Comparison of ENCODE assay signal across 8 cellular contexts in genomic region chr2:233082222-233082933, GRCh38. TPM values are rescaled to one million over a fixed set of nuclear protein-coding genes. Genes with fewer than 3 reads are reported as not detected.
A peak's percentile ranks its signal among the peaks of the same experiment; 100 is the strongest.
DNase-seq lines count a peak whose midpoint lies in the region; ATAC-seq and TF ChIP-seq lines count a peak whose summit lies in the region.

No MANE protein-coding gene starts in this region.

- H3K4me3 ChIP-seq in muscle layer of duodenum (ENCODE audit: low read depth in 1 of 2, low read length in 2 of 2): no peak overlapping the region
- H3K4me3 ChIP-seq in WERI-Rb-1 (ENCODE audit: low read depth, low read length): no peak overlapping the region

- H3K9me3 ChIP-seq in muscle layer of duodenum (ENCODE audit: control insufficient read depth in 1 of 2, low read length in 2 of 2) (no peaks in the 10 kb centered on the region), WERI-Rb-1 (ENCODE audit: severe bottlenecking) (no peaks in the 10 kb centered on the region)

- H3K36me3 Mint-ChIP-seq in activated CD4-positive, alpha-beta T cell treated with anti-CD3 and anti-CD28 coated beads, Interleukin-2, amount 10 ng/mL, durations not matched to agents 7 days and 5 days (ENCODE audit: low read depth): peaks cover 79% of the 10 kb centered on the region

- H3K9me3 Mint-ChIP-seq in activated CD4-positive, alpha-beta T cell treated with anti-CD3 and anti-CD28 coated beads, Interleukin-2, amount 10 ng/mL, durations not matched to agents 7 days and 5 days: no peaks in the 10 kb centered on the region

- H3K4me3 Mint-ChIP-seq in activated CD4-positive, alpha-beta T cell treated with anti-CD3 and anti-CD28 coated beads, Interleukin-2, amount 10 ng/mL, durations not matched to agents 7 days and 5 days: peak overlapping the region; percentile 60

- H3K27ac Mint-ChIP-seq in activated CD4-positive, alpha-beta T cell treated with anti-CD3 and anti-CD28 coated beads, Interleukin-2, amount 10 ng/mL, durations not matched to agents 7 days and 5 days: peak overlapping the region; percentile 88

- CTCF ChIA-PET in activated CD4-positive, alpha-beta T cell treated with anti-CD3 and anti-CD28 coated beads, Interleukin-2, amount 10 ng/mL, durations not matched to agents 7 days and 5 days (lab: Charles Lee): interaction anchor here (0.6 to 7.9 kb wide), 12 partner anchors 10 to 298 kb away, joined by 3 to 57 read pairs (median 4); partner anchors contain the start of gene INPP5D

- H3K27ac ChIP-seq in muscle layer of duodenum (ENCODE audit: low read length) (peak overlapping the region; percentile 12), WERI-Rb-1 (no peak overlapping the region)

- TF ChIP-seq CTCF in WERI-Rb-1 (IDR thresholded peaks at IDR 0.05; ENCODE audit: low read depth, low read length): no peak

- H3K27me3 ChIP-seq in muscle layer of duodenum (ENCODE audit: low read depth, low read length): no peaks in the 10 kb centered on the region
- H3K27me3 ChIP-seq in WERI-Rb-1 (ENCODE audit: insufficient read depth, low read depth, severe bottlenecking): no peaks in the 10 kb centered on the region

- H3K36me3 ChIP-seq in muscle layer of duodenum (ENCODE audit: control insufficient read depth in 1 of 2, insufficient read depth in 2 of 2, low read length in 2 of 2): no peaks in the 10 kb centered on the region
- no peaks in the 10 kb centered on the region for H3K36me3 ChIP-seq in WERI-Rb-1

- ATAC-seq in HG02884 (IDR thresholded peaks at IDR 0.05; ENCODE audit: unreplicated experiment): peak; percentile 53

- POLR2A ChIA-PET in activated CD4-positive, alpha-beta T cell treated with anti-CD3 and anti-CD28 coated beads, Interleukin-2, amount 10 ng/mL, durations not matched to agents 7 days and 5 days (lab: Charles Lee): interaction anchor here (2.6 kb wide), 1 partner anchor 22 kb away, joined by 19 read pairs; the partner anchor contains the start of gene INPP5D

- H3K27me3 Mint-ChIP-seq in activated CD4-positive, alpha-beta T cell treated with anti-CD3 and anti-CD28 coated beads, Interleukin-2, amount 10 ng/mL, durations not matched to agents 7 days and 5 days: no peaks in the 10 kb centered on the region

- H3K4me1 ChIP-seq in muscle layer of duodenum (ENCODE audit: control insufficient read depth in 1 of 2, insufficient read depth in 2 of 2, low read length in 2 of 2): peaks cover 5 to 7% of the 10 kb centered on the region in 2 donors

- DNase-seq in activated CD4-positive, alpha-beta T cell treated with anti-CD3 and anti-CD28 coated beads, Interleukin-2, amount 10 ng/mL, durations not matched to agents 7 days and 5 days: peak; percentile 38
- no peak for DNase-seq in activated CD4-positive, alpha-beta T cell treated with anti-CD3 and anti-CD28 coated beads, Interleukin-2, amount 50 U/mL, for 1 hour
- DNase-seq in SIG-M5 treated with dmso at 0.1 percent for 504 hours (lab: John Stamatoyannopoulos, UW; ENCODE audit: unreplicated experiment) (peak; percentile 87), WERI-Rb-1 (no peak), NCI-H1930 (lab: John Stamatoyannopoulos, UW) (no peak), A172 (ENCODE audit: low spot score) (no peak)

- peaks cover 92% of the 10 kb centered on the region for H3K4me1 Mint-ChIP-seq in activated CD4-positive, alpha-beta T cell treated with anti-CD3 and anti-CD28 coated beads, Interleukin-2, amount 10 ng/mL, durations not matched to agents 7 days and 5 days

RNA-seq across cellular contexts. Expression of gene INPP5D, which starts 22.2 kb away (rescaled TPM):
- 100 to 1,000 TPM; 121 to 138 TPM for total RNA-seq in activated CD4-positive, alpha-beta T cell treated with anti-CD3 and anti-CD28 coated beads, Interleukin-2, amount 10 ng/mL, durations not matched to agents 7 days and 5 days
- 0.84 and 0.86 TPM in 2 replicates for total RNA-seq in A172 (2014; rRNA removed; shearing (Covaris generic))

RNA-seq across cellular contexts. Expression of gene NEU2, which starts 49.9 kb away (rescaled TPM):
- not detected for total RNA-seq in activated CD4-positive, alpha-beta T cell treated with anti-CD3 and anti-CD28 coated beads, Interleukin-2, amount 10 ng/mL, durations not matched to agents 7 days and 5 days
- total RNA-seq in A172 (2014; rRNA removed; shearing (Covaris generic)): not detected in 2 replicates

Comparison
In these comparisons a context has a peak if more than half of its experiments do, and no peak if none do; other contexts are left out.
1. DNase-seq: peak in activated CD4-positive, alpha-beta T cell treated with anti-CD3 and anti-CD28 coated beads, Interleukin-2, amount 10 ng/mL, durations not matched to agents 7 days and 5 days (single experiment) and SIG-M5 treated with dmso at 0.1 percent for 504 hours (single experiment); none in activated CD4-positive, alpha-beta T cell treated with anti-CD3 and anti-CD28 coated beads, Interleukin-2, amount 50 U/mL, for 1 hour (single experiment), WERI-Rb-1 (single experiment), NCI-H1930 (0 of 2) and A172 (single experiment).
2. RNA of gene INPP5D, which starts 22.2 kb away (total RNA-seq): 121 to 138 TPM in activated CD4-positive, alpha-beta T cell treated with anti-CD3 and anti-CD28 coated beads, Interleukin-2, amount 10 ng/mL, durations not matched to agents 7 days and 5 days; 0.84 to 0.86 TPM in A172; every median in the first group is over 10 times any median in the second.